In the genomic region with DNA sequence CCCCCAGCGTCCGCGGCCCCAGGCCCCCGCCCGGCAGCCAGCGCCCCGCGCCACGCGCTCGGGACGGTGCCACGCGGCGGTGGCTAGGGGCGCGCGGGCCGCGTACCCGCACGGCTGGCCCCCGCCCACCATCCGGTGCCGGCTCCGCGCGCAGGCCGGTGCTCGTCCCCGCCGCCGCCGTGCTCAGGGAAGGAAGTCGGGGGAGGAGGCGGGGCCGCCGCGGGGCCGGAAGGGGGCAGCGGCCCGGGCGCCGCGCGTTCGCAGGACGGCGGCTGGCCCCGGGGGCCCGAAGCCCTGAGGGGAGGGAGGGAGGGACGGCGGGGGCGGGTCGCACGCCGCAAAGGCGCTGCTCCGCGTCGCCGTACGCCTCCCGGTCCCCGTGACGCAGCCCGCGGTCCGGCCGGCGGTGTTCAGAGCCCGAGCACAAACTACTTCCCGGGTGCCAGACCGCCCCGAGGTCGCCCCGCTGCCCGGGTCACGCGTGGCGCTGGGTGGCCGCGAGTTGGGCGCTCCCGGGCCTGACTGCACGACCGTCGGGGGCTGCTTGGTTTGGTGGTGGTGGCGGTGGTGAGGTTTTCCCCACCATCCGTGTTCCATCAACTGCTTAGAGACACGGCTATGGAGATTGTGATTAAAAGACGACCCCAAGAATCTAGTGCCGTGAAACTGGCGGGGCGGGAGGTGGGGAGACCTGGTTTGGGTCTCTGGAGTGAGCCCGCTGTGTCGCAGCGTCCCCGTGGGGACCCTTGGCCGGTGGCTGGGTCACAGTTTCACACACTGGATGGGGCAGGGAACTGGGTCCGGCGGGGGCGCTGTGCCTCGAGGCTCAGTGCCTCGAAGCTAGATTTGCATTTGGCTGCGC, we compare ENCODE assay signal across 1 cellular context.
TF ChIP-seq lines count a peak whose summit lies in the region.

DCTD (minus strand) TSS at position 205 of the 862 bp plus-strand sequence. CDS start 1,818 bp downstream, outside the sequence.

TF ChIP-seq in GM12878, 131 proteins besides CTCF, POLR2A, EP300 and RAD21 (continues in another document):
- TF ChIP-seq NR2F1 (conservative IDR thresholded peaks at IDR 0.05) (peak; percentile 70), FOXM1 (IDR thresholded peaks at IDR 0.05; ENCODE audit: low read depth, low read length) (no peak), ATF3 (IDR thresholded peaks at IDR 0.05; ENCODE audit: borderline replicate concordance, extremely low read depth, low read depth, low read length) (no peak), SPI1 (IDR thresholded peaks at IDR 0.05; ENCODE audit: borderline replicate concordance, insufficient read depth, low read depth, low read length) (peak; percentile 30; the same call in 1 of the 2 replicates), POU2F2 (IDR thresholded peaks at IDR 0.05; ENCODE audit: borderline replicate concordance, low read depth, low read length) (peak; percentile 96; the same call in 2 of the 3 replicates), RB1 (IDR thresholded peaks at IDR 0.05; ENCODE audit: borderline replicate concordance) (no peak), IKZF2 (IDR thresholded peaks at IDR 0.05) (peak; percentile 42 to 51), IRF4 (IDR thresholded peaks at IDR 0.05; ENCODE audit: low read depth, low read length) (no peak), SMC3 (IDR thresholded peaks at IDR 0.05; ENCODE audit: borderline replicate concordance, low read length) (no peak), EGR1 (IDR thresholded peaks at IDR 0.05; ENCODE audit: borderline replicate concordance in 1 of 2, low read depth in 2 of 2, low read length in 2 of 2) (peak in 1 of 2 experiments; percentile 81; a peak in 2 of 3 replicates), JUNB (IDR thresholded peaks at IDR 0.05) (no peak), MXI1 (IDR thresholded peaks at IDR 0.05; ENCODE audit: low read depth, low read length) (peak; percentile 62; the same call in 1 of the 2 replicates), ZNF622 (IDR thresholded peaks at IDR 0.05) (no peak), BHLHE40 (IDR thresholded peaks at IDR 0.05; ENCODE audit: borderline replicate concordance in 1 of 2, low read depth in 2 of 2, low read length in 1 of 2) (peak; percentile 26 to 72; a peak in 2 of 4 replicates), ETV6 (conservative IDR thresholded peaks at IDR 0.05 in 1 of 2, IDR thresholded peaks at IDR 0.05 in 1 of 2; ENCODE audit: borderline replicate concordance in 1 of 2, low read depth in 1 of 2) (peak in 1 of 2 experiments; percentile 24; a peak in 1 of 4 replicates), BMI1 (IDR thresholded peaks at IDR 0.05; ENCODE audit: borderline replicate concordance) (no peak), CEBPB (IDR thresholded peaks at IDR 0.05; ENCODE audit: borderline replicate concordance in 1 of 2, low read depth in 2 of 2, low read length in 2 of 2) (no peak), MEF2B (IDR thresholded peaks at IDR 0.05; ENCODE audit: partially characterized antibody, poor library complexity, severe bottlenecking) (peak; percentile 74), TARDBP (IDR thresholded peaks at IDR 0.05; ENCODE audit: borderline replicate concordance) (peak; percentile 71; the same call in 1 of the 2 replicates), LARP7 (IDR thresholded peaks at IDR 0.05) (no peak; the same call in 1 of the 2 replicates), PRDM15 (CRISPR knock-in tag; IDR thresholded peaks at IDR 0.05) (no peak), CREM (IDR thresholded peaks at IDR 0.05; ENCODE audit: low read depth) (no peak; the same call in 1 of the 2 replicates), TAF1 (IDR thresholded peaks at IDR 0.05; ENCODE audit: borderline replicate concordance, low read depth, low read length) (peak; percentile 79), ZBTB4 (CRISPR knock-in tag; IDR thresholded peaks at IDR 0.05) (no peak)
- TF ChIP-seq, protein P1, sequence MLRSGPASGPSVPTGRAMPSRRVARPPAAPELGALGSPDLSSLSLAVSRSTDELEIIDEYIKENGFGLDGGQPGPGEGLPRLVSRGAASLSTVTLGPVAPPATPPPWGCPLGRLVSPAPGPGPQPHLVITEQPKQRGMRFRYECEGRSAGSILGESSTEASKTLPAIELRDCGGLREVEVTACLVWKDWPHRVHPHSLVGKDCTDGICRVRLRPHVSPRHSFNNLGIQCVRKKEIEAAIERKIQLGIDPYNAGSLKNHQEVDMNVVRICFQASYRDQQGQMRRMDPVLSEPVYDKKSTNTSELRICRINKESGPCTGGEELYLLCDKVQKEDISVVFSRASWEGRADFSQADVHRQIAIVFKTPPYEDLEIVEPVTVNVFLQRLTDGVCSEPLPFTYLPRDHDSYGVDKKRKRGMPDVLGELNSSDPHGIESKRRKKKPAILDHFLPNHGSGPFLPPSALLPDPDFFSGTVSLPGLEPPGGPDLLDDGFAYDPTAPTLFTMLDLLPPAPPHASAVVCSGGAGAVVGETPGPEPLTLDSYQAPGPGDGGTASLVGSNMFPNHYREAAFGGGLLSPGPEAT (IDR thresholded peaks at IDR 0.05; ENCODE audit: low read depth): 0 out of 2 replicates have a peak, but pooled peaks have one; percentile 50
- TF ChIP-seq, protein P2, sequence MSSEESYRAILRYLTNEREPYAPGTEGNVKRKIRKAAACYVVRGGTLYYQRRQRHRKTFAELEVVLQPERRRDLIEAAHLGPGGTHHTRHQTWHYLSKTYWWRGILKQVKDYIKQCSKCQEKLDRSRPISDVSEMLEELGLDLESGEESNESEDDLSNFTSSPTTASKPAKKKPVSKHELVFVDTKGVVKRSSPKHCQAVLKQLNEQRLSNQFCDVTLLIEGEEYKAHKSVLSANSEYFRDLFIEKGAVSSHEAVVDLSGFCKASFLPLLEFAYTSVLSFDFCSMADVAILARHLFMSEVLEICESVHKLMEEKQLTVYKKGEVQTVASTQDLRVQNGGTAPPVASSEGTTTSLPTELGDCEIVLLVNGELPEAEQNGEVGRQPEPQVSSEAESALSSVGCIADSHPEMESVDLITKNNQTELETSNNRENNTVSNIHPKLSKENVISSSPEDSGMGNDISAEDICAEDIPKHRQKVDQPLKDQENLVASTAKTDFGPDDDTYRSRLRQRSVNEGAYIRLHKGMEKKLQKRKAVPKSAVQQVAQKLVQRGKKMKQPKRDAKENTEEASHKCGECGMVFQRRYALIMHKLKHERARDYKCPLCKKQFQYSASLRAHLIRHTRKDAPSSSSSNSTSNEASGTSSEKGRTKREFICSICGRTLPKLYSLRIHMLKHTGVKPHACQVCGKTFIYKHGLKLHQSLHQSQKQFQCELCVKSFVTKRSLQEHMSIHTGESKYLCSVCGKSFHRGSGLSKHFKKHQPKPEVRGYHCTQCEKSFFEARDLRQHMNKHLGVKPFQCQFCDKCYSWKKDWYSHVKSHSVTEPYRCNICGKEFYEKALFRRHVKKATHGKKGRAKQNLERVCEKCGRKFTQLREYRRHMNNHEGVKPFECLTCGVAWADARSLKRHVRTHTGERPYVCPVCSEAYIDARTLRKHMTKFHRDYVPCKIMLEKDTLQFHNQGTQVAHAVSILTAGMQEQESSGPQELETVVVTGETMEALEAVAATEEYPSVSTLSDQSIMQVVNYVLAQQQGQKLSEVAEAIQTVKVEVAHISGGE (CRISPR knock-in tag; IDR thresholded peaks at IDR 0.05): no peak
- TF ChIP-seq, protein P3, sequence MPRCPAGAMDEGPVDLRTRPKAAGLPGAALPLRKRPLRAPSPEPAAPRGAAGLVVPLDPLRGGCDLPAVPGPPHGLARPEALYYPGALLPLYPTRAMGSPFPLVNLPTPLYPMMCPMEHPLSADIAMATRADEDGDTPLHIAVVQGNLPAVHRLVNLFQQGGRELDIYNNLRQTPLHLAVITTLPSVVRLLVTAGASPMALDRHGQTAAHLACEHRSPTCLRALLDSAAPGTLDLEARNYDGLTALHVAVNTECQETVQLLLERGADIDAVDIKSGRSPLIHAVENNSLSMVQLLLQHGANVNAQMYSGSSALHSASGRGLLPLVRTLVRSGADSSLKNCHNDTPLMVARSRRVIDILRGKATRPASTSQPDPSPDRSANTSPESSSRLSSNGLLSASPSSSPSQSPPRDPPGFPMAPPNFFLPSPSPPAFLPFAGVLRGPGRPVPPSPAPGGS (IDR thresholded peaks at IDR 0.05; ENCODE audit: borderline replicate concordance, insufficient read depth, low read depth, low read length, poor library complexity, severe bottlenecking): peak; percentile 31
- TF ChIP-seq, protein P4, sequence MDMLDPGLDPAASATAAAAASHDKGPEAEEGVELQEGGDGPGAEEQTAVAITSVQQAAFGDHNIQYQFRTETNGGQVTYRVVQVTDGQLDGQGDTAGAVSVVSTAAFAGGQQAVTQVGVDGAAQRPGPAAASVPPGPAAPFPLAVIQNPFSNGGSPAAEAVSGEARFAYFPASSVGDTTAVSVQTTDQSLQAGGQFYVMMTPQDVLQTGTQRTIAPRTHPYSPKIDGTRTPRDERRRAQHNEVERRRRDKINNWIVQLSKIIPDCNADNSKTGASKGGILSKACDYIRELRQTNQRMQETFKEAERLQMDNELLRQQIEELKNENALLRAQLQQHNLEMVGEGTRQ (IDR thresholded peaks at IDR 0.05; ENCODE audit: borderline replicate concordance, low read depth, low read length): no peak
- TF ChIP-seq, protein P5, sequence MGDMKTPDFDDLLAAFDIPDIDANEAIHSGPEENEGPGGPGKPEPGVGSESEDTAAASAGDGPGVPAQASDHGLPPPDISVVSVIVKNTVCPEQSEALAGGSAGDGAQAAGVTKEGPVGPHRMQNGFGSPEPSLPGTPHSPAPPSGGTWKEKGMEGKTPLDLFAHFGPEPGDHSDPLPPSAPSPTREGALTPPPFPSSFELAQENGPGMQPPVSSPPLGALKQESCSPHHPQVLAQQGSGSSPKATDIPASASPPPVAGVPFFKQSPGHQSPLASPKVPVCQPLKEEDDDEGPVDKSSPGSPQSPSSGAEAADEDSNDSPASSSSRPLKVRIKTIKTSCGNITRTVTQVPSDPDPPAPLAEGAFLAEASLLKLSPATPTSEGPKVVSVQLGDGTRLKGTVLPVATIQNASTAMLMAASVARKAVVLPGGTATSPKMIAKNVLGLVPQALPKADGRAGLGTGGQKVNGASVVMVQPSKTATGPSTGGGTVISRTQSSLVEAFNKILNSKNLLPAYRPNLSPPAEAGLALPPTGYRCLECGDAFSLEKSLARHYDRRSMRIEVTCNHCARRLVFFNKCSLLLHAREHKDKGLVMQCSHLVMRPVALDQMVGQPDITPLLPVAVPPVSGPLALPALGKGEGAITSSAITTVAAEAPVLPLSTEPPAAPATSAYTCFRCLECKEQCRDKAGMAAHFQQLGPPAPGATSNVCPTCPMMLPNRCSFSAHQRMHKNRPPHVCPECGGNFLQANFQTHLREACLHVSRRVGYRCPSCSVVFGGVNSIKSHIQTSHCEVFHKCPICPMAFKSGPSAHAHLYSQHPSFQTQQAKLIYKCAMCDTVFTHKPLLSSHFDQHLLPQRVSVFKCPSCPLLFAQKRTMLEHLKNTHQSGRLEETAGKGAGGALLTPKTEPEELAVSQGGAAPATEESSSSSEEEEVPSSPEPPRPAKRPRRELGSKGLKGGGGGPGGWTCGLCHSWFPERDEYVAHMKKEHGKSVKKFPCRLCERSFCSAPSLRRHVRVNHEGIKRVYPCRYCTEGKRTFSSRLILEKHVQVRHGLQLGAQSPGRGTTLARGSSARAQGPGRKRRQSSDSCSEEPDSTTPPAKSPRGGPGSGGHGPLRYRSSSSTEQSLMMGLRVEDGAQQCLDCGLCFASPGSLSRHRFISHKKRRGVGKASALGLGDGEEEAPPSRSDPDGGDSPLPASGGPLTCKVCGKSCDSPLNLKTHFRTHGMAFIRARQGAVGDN (IDR thresholded peaks at IDR 0.05): no peak
